ENCODE assay signal across 15 cellular contexts in the genomic region with DNA sequence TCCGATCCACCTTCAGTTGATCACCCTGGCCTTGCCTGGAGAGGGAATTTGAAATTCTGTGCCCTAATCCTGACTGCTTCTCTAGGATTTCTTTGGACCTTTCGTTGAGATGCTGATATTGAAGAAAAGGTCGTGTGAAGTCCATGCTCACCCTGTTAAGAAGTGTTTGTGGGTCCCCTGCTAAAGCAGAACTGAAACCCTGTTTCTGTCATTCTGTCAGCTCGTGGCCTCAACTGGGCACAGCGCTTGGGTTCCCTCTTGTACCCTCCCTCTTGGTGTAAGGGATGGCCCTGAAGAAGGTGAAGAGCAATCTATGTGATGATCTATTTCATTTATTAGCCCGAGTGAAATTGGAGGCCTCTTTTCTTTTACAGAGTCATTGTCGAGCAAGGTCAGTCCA. TPM values are rescaled to one million over a fixed set of nuclear protein-coding genes. Genes with fewer than 3 reads are reported as not detected.
A peak's percentile ranks its signal among the peaks of the same experiment; 100 is the strongest.
DNase-seq lines count a peak whose midpoint lies in the region; ATAC-seq and TF ChIP-seq lines count a peak whose summit lies in the region.
"Had no signal": no experiment of that assay in that cellular context is flagged by ENCODE, and none has a peak within 500 bp of the region (broad histone marks: within the 10 kb centered on the region; RNA-seq: fewer than 3 reads in every experiment).

No MANE protein-coding gene starts in this region.

- H3K27me3 Mint-ChIP-seq in Caco-2 (ENCODE audit: insufficient read depth, unreplicated experiment) = no peaks in the 10 kb centered on the region

- H3K4me3 ChIP-seq in Caco-2 (ENCODE audit: low read depth, low read length) (no peak overlapping the region), esophagus squamous epithelium (no peak overlapping the region), sigmoid colon (no peak overlapping the region), tibial nerve (no peak overlapping the region)
- H3K4me3 ChIP-seq: MG63, upper lobe of left lung had no signal

- BruUV-seq in Caco-2 (replicated peaks; lab: Mats Ljungman, UMichigan) = no TSS peak

- no peak for TF ChIP-seq POLR2A in esophagus squamous epithelium (IDR thresholded peaks at IDR 0.05)
- TF ChIP-seq POLR2A in sigmoid colon (IDR thresholded peaks at IDR 0.05) = no peak
- no peak for TF ChIP-seq POLR2A in tibial nerve (IDR thresholded peaks at IDR 0.05)

- H3K9me3 Mint-ChIP-seq in Caco-2 (ENCODE audit: unreplicated experiment) = no peaks in the 10 kb centered on the region
- H3K9me3 Mint-ChIP-seq: natural killer cell had no signal

- ATAC-seq in GM19351 (IDR thresholded peaks at IDR 0.05; ENCODE audit: unreplicated experiment) = peak; percentile 96
- ATAC-seq in HG03103 (IDR thresholded peaks at IDR 0.05; ENCODE audit: low read depth, unreplicated experiment) = peak; percentile 89
- ATAC-seq in GM21717 (IDR thresholded peaks at IDR 0.05; ENCODE audit: unreplicated experiment) = no peak
- ATAC-seq: natural killer cell had no signal

- H3K27ac ChIP-seq in esophagus squamous epithelium (peak overlapping the region in 3 of 4 donors; percentile 8 to 79 (median 50)), sigmoid colon (no peak overlapping the region), tibial nerve (no peak overlapping the region)

- CTCF ChIA-PET in Caco-2 (lab: Charles Lee) = interaction anchor here (0.9 to 2.3 kb wide), 8 partner anchors 11 to 56 kb away, joined by 3 to 10 read pairs (median 5); a partner anchor contains a TSS

- POLR2A ChIA-PET in Caco-2 (lab: Charles Lee) = interaction anchor here (0.7 to 0.8 kb wide), 2 partner anchors 10 to 12 kb away, joined by 3 to 4 read pairs; no protein-coding TSS in a partner anchor

- peak overlapping the region; percentile 71 for H3K4me3 Mint-ChIP-seq in Caco-2 (ENCODE audit: unreplicated experiment)
- H3K4me3 Mint-ChIP-seq: natural killer cell had no signal

- H3K27ac Mint-ChIP-seq in Caco-2 (ENCODE audit: unreplicated experiment) = peak overlapping the region; percentile 92
- H3K27ac Mint-ChIP-seq: natural killer cell had no signal

- no peaks in the 10 kb centered on the region for H3K27me3 ChIP-seq in Caco-2 (replicated peaks; ENCODE audit: control insufficient read depth, insufficient read depth, low read length)
- no peaks in the 10 kb centered on the region for H3K27me3 ChIP-seq in esophagus squamous epithelium
- no peaks in the 10 kb centered on the region for H3K27me3 ChIP-seq in sigmoid colon
- H3K27me3 ChIP-seq in tibial nerve = no peaks in the 10 kb centered on the region
- H3K27me3 ChIP-seq: MG63, upper lobe of left lung had no signal

- 78 to 82% methylated on average over 6 of the region's 7 CpGs for WGBS in esophagus squamous epithelium, 2 donors
- WGBS in sigmoid colon, 2 donors = 73 to 81% methylated on average over 7 of the region's 7 CpGs
- 67 to 71% methylated on average over 7 of the region's 7 CpGs for WGBS in tibial nerve, 2 donors

- H3K4me1 ChIP-seq in Caco-2 = peaks cover 73% of the 10 kb centered on the region
- H3K4me1 ChIP-seq in esophagus squamous epithelium = peaks cover 10 to 35% (median 17%) of the 10 kb centered on the region in 3 donors
- H3K4me1 ChIP-seq in sigmoid colon = no peaks in the 10 kb centered on the region
- no peaks in the 10 kb centered on the region for H3K4me1 ChIP-seq in tibial nerve

- H3K9me3 ChIP-seq in Caco-2 (no peaks in the 10 kb centered on the region), esophagus squamous epithelium (no peaks in the 10 kb centered on the region), sigmoid colon (no peaks in the 10 kb centered on the region), tibial nerve (no peaks in the 10 kb centered on the region)
- H3K9me3 ChIP-seq: MG63, upper lobe of left lung had no signal

- no peak for TF ChIP-seq CTCF in Caco-2 (IDR thresholded peaks at IDR 0.05; ENCODE audit: insufficient read depth in 1 of 2, low read depth in 1 of 2, low read length in 1 of 2, severe bottlenecking in 1 of 2, unreplicated experiment in 1 of 2)
- TF ChIP-seq CTCF in esophagus squamous epithelium (IDR thresholded peaks at IDR 0.05) = no peak
- TF ChIP-seq CTCF in sigmoid colon (IDR thresholded peaks at IDR 0.05) = no peak
- no peak for TF ChIP-seq CTCF in tibial nerve (IDR thresholded peaks at IDR 0.05)

- peaks cover 1% of the 10 kb centered on the region; the same call in 1 of the 2 replicates for H3K36me3 ChIP-seq in Caco-2 (ENCODE audit: control insufficient read depth, insufficient read depth, low read length)
- H3K36me3 ChIP-seq in esophagus squamous epithelium = no peaks in the 10 kb centered on the region
- no peaks in the 10 kb centered on the region for H3K36me3 ChIP-seq in sigmoid colon
- H3K36me3 ChIP-seq in tibial nerve = no peaks in the 10 kb centered on the region
- H3K36me3 ChIP-seq: MG63, upper lobe of left lung had no signal

- peaks cover 56% of the 10 kb centered on the region for H3K36me3 Mint-ChIP-seq in Caco-2 (ENCODE audit: insufficient read depth, unreplicated experiment)
- H3K36me3 Mint-ChIP-seq: natural killer cell had no signal

- no peak for DNase-seq in Caco-2
- DNase-seq in esophagus squamous epithelium (lab: John Stamatoyannopoulos, UW) = no peak
- no peak for DNase-seq in middle frontal gyrus (ENCODE audit: extremely low spot score, low spot score)
- no peak for DNase-seq in sigmoid colon
- DNase-seq in tibial nerve (ENCODE audit: low spot score in 2 of 2) = no peak
- DNase-seq: amniotic stem cell, DMS79 treated with DMSO at 0.1 percent for 48 hours, MG63, natural killer cell, NCI-H510A, SHP77 treated with DMSO at 0.1 percent for 48 hours, upper lobe of left lung had no signal

- TF ChIP-seq EP300 in sigmoid colon (IDR thresholded peaks at IDR 0.05) = no peak
- no peak for TF ChIP-seq EP300 in tibial nerve (IDR thresholded peaks at IDR 0.05)

- intact Hi-C loops in Caco-2 (cut with micrococcal nuclease; ENCODE audit: unreplicated experiment) = no loop called here
- intact Hi-C loops in esophagus squamous epithelium (cut with DNase I) = no loop called here
- intact Hi-C loops in sigmoid colon (cut with DNase I) = no loop called here

- peaks cover 69% of the 10 kb centered on the region for H3K4me1 Mint-ChIP-seq in Caco-2 (ENCODE audit: low read depth, unreplicated experiment)
- H3K4me1 Mint-ChIP-seq: natural killer cell had no signal

RNA-seq across cellular contexts. Expression of a gene that starts 55.9 kb away (rescaled TPM):
- 108 and 109 TPM in 2 replicates for total RNA-seq in Caco-2 (2022)
- 10 to 100 TPM; 14.4 to 25.0 (median 16.1) TPM for total RNA-seq in esophagus squamous epithelium
- 1 to 10 TPM in 1 of 4 donors, under 1 TPM in 2, not detected in 1; 0.27 to 1.1 (median 0.28) TPM for total RNA-seq in sigmoid colon
- 10 to 100 TPM; 11.4 to 15.4 (median 15.0) TPM for polyA plus RNA-seq in sigmoid colon
- total RNA-seq in tibial nerve = 1 to 10 TPM in 2 of 4 donors, under 1 TPM in 2; 0.78 to 3.3 (median 1.00) TPM

Comparison
In these comparisons a context has a peak if more than half of its experiments do, and no peak if none do; other contexts are left out.
1. H3K27ac ChIP-seq: peak in esophagus squamous epithelium (3 of 4); none in sigmoid colon (0 of 4) and tibial nerve (0 of 4).